8 cellular contexts compared by ENCODE assay signal in genomic region chr1:241998950-241999495, GRCh38. TPM values are rescaled to one million over a fixed set of nuclear protein-coding genes. Genes with fewer than 3 reads are reported as not detected.
A peak's percentile ranks its signal among the peaks of the same experiment; 100 is the strongest.
DNase-seq lines count a peak whose midpoint lies in the region; ATAC-seq and TF ChIP-seq lines count a peak whose summit lies in the region.
"Had no signal": no experiment of that assay in that cellular context is flagged by ENCODE, and none has a peak within 500 bp of the region (broad histone marks: within the 10 kb centered on the region; RNA-seq: fewer than 3 reads in every experiment).

TSS of gene MAP1LC3C (minus strand) at chr1:241999098. CDS start at chr1:241999008, 90 bp downstream.

- no peak for TF ChIP-seq CTCF in HFFc6 (IDR thresholded peaks at IDR 0.05)

- H3K27ac Mint-ChIP-seq in HFFc6, result no peak within 1 kb of the TSS; the same call in 1 of the 2 replicates
- no peak within 1 kb of the TSS for H3K27ac Mint-ChIP-seq in activated naive CD8-positive, alpha-beta T cell treated with anti-CD3 and anti-CD28 coated beads for 36 hours
- H3K27ac Mint-ChIP-seq in stimulated activated effector memory CD8-positive, alpha-beta T cell treated with anti-CD3 and anti-CD28 coated beads, Interleukin-12 subunit alpha, Interleukin-12 subunit beta, amount 100 ng/mL, for 72 hours, result no peak within 1 kb of the TSS

- no peaks in the 10 kb centered on the region; the same call in 1 of the 2 replicates for H3K27me3 Mint-ChIP-seq in HFFc6 (ENCODE audit: insufficient read depth)
- H3K27me3 Mint-ChIP-seq in activated naive CD8-positive, alpha-beta T cell treated with anti-CD3 and anti-CD28 coated beads for 36 hours, result peaks cover 6% of the 10 kb centered on the region

- in situ Hi-C loops in ACHN (cut with HindIII; ENCODE audit: low pct_ligation_motif_present, low pct_unique_long_range_greater_than_20kb, low sequenced_read_pairs), result no loop called here

- DNase-seq in HFFc6 (no peak), iPS-NIHi7 (ENCODE audit: extremely low spot score) (peak; percentile 41), ACHN (no peak), NCI-H2171 (lab: John Stamatoyannopoulos, UW) (no peak), nucleus accumbens (lab: John Stamatoyannopoulos, UW) (no peak)
- DNase-seq in activated naive CD8-positive, alpha-beta T cell treated with anti-CD3 and anti-CD28 coated beads for 36 hours, result no peak
- no peak for DNase-seq in stimulated activated effector memory CD8-positive, alpha-beta T cell treated with anti-CD3 and anti-CD28 coated beads, Interleukin-12 subunit alpha, Interleukin-12 subunit beta, amount 100 ng/mL, for 72 hours (ENCODE audit: low spot score in 2 of 2)

- peak within 1 kb of the TSS; percentile 74 for H3K4me3 Mint-ChIP-seq in HFFc6
- H3K4me3 Mint-ChIP-seq in activated naive CD8-positive, alpha-beta T cell treated with anti-CD3 and anti-CD28 coated beads for 36 hours, result peak within 1 kb of the TSS; percentile 43
- peak within 1 kb of the TSS; percentile 45 for H3K4me3 Mint-ChIP-seq in stimulated activated effector memory CD8-positive, alpha-beta T cell treated with anti-CD3 and anti-CD28 coated beads, Interleukin-12 subunit alpha, Interleukin-12 subunit beta, amount 100 ng/mL, for 72 hours

- ATAC-seq in stimulated activated effector memory CD8-positive, alpha-beta T cell treated with anti-CD3 and anti-CD28 coated beads, Interleukin-12 subunit alpha, Interleukin-12 subunit beta, amount 100 ng/mL, for 72 hours, result no peak

- H3K36me3 Mint-ChIP-seq in HFFc6 (ENCODE audit: low read depth), result no peaks in the 10 kb centered on the region
- H3K36me3 Mint-ChIP-seq in activated naive CD8-positive, alpha-beta T cell treated with anti-CD3 and anti-CD28 coated beads for 36 hours, result no peaks in the 10 kb centered on the region
- no peaks in the 10 kb centered on the region for H3K36me3 Mint-ChIP-seq in stimulated activated effector memory CD8-positive, alpha-beta T cell treated with anti-CD3 and anti-CD28 coated beads, Interleukin-12 subunit alpha, Interleukin-12 subunit beta, amount 100 ng/mL, for 72 hours

- no peaks in the 10 kb centered on the region for H3K9me3 Mint-ChIP-seq in HFFc6
- H3K9me3 Mint-ChIP-seq in activated naive CD8-positive, alpha-beta T cell treated with anti-CD3 and anti-CD28 coated beads for 36 hours, result no peaks in the 10 kb centered on the region
- no peaks in the 10 kb centered on the region for H3K9me3 Mint-ChIP-seq in stimulated activated effector memory CD8-positive, alpha-beta T cell treated with anti-CD3 and anti-CD28 coated beads, Interleukin-12 subunit alpha, Interleukin-12 subunit beta, amount 100 ng/mL, for 72 hours

- peaks cover 16% of the 10 kb centered on the region for H3K4me1 Mint-ChIP-seq in HFFc6 (ENCODE audit: low read depth)
- H3K4me1 Mint-ChIP-seq in activated naive CD8-positive, alpha-beta T cell treated with anti-CD3 and anti-CD28 coated beads for 36 hours, result peaks cover 5% of the 10 kb centered on the region
- H3K4me1 Mint-ChIP-seq in stimulated activated effector memory CD8-positive, alpha-beta T cell treated with anti-CD3 and anti-CD28 coated beads, Interleukin-12 subunit alpha, Interleukin-12 subunit beta, amount 100 ng/mL, for 72 hours, result peaks cover 6% of the 10 kb centered on the region

RNA-seq across cellular contexts. Expression of gene MAP1LC3C, which starts in this region (rescaled TPM):
- total RNA-seq in HFFc6 (2021; fragmentation: NEBNext Ultra II Directional; extraction: Animal tissue kit (Norgen Biotek cat#: 25700)), result not detected
- not detected for total RNA-seq in activated naive CD8-positive, alpha-beta T cell treated with anti-CD3 and anti-CD28 coated beads for 36 hours
- total RNA-seq: glomerular endothelial cell had no signal
